ENCODE assay signal across 1 cellular context in the genomic region with DNA sequence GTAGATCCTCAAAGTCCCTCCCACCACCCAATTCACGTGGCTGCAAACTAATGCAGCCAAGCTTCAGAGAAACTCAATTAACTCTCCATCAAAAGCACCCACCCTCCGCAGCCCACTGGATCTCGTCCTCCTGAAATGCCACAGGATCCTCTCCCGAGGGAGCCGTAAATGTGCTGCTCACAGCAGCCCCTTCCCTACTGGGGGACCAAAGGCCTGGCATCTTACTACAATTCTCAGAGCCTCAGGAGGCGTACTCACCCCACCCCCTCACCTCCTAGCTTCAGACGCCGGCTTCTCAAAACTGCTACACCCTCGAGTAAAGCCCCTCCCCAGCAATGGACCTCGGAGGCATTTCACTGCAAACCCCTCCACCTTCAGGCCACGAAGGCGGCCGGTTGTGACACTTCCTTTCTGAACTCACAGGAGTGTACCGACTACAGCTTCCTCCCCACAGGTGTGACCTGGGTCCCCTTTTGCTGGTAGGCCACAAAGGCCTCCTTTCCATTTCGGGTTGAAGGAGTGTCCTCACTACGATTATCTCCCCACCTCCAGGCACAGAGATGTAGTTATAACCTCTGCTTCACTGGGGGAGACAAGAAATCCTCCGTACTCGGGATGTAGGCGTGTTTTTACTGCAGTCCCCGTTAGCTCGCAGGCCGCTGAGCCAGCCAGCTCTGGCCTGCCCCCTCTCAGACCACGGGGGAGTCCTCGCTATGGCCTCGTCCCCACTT.
TF ChIP-seq lines count a peak whose summit lies in the region.

No MANE protein-coding gene starts in this region.

TF ChIP-seq in K562, 482 proteins besides CTCF, POLR2A, EP300 and RAD21 (continued from another document and continues in another):
- TF ChIP-seq MLLT1 (IDR thresholded peaks at IDR 0.05), result 0 out of 4 replicates have a peak, but pooled peaks of 1 of the 2 experiments have one; percentile 27
- no peak for TF ChIP-seq ZBED1 (IDR thresholded peaks at IDR 0.05)
- TF ChIP-seq ARNT (IDR thresholded peaks at IDR 0.05), result peak in 1 of 2 experiments; percentile 38; a peak in 1 of 4 replicates
- no peak for TF ChIP-seq NR3C1 (CRISPR knock-in tag; IDR thresholded peaks at IDR 0.05)
- no peak for TF ChIP-seq GTF2F1 (IDR thresholded peaks at IDR 0.05; ENCODE audit: low read depth, low read length)
- TF ChIP-seq, protein P1, sequence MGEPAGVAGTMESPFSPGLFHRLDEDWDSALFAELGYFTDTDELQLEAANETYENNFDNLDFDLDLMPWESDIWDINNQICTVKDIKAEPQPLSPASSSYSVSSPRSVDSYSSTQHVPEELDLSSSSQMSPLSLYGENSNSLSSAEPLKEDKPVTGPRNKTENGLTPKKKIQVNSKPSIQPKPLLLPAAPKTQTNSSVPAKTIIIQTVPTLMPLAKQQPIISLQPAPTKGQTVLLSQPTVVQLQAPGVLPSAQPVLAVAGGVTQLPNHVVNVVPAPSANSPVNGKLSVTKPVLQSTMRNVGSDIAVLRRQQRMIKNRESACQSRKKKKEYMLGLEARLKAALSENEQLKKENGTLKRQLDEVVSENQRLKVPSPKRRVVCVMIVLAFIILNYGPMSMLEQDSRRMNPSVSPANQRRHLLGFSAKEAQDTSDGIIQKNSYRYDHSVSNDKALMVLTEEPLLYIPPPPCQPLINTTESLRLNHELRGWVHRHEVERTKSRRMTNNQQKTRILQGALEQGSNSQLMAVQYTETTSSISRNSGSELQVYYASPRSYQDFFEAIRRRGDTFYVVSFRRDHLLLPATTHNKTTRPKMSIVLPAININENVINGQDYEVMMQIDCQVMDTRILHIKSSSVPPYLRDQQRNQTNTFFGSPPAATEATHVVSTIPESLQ (CRISPR knock-in tag; IDR thresholded peaks at IDR 0.05), result 0 out of 2 replicates have a peak, but pooled peaks have one; percentile 2
- TF ChIP-seq ZNF311 (CRISPR knock-in tag; IDR thresholded peaks at IDR 0.05), result no peak
- peak; percentile 37; the same call in 1 of the 2 replicates for TF ChIP-seq SPI1 (IDR thresholded peaks at IDR 0.05; ENCODE audit: borderline replicate concordance, low read depth, low read length)
- TF ChIP-seq ETV5 (CRISPR knock-in tag; IDR thresholded peaks at IDR 0.05; ENCODE audit: low read depth), result peak; percentile 10; the same call in 1 of the 2 replicates
- TF ChIP-seq ASH1L (IDR thresholded peaks at IDR 0.05; ENCODE audit: borderline replicate concordance, low read depth, partially characterized antibody), result no peak
- TF ChIP-seq HCFC1 (IDR thresholded peaks at IDR 0.05; ENCODE audit: low read depth, low read length), result peak; percentile 9; the same call in 1 of the 2 replicates
- TF ChIP-seq POLR3A (IDR thresholded peaks at IDR 0.05; ENCODE audit: borderline replicate concordance, extremely low read depth, insufficient read depth, insufficient read length), result no peak
- TF ChIP-seq EGR1 (conservative IDR thresholded peaks at IDR 0.05), result peak; percentile 75
- TF ChIP-seq CEBPB (tag; IDR thresholded peaks at IDR 0.05), result no peak
- no peak for TF ChIP-seq NCOA4 (IDR thresholded peaks at IDR 0.05; ENCODE audit: partially characterized antibody)
- TF ChIP-seq, protein P2, sequence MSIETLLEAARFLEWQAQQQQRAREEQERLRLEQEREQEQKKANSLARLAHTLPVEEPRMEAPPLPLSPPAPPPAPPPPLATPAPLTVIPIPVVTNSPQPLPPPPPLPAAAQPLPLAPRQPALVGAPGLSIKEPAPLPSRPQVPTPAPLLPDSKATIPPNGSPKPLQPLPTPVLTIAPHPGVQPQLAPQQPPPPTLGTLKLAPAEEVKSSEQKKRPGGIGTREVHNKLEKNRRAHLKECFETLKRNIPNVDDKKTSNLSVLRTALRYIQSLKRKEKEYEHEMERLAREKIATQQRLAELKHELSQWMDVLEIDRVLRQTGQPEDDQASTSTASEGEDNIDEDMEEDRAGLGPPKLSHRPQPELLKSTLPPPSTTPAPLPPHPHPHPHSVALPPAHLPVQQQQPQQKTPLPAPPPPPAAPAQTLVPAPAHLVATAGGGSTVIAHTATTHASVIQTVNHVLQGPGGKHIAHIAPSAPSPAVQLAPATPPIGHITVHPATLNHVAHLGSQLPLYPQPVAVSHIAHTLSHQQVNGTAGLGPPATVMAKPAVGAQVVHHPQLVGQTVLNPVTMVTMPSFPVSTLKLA (conservative IDR thresholded peaks at IDR 0.05), result peak; percentile 59 to 75; a peak in 3 of 4 replicates
- TF ChIP-seq, protein P3, sequence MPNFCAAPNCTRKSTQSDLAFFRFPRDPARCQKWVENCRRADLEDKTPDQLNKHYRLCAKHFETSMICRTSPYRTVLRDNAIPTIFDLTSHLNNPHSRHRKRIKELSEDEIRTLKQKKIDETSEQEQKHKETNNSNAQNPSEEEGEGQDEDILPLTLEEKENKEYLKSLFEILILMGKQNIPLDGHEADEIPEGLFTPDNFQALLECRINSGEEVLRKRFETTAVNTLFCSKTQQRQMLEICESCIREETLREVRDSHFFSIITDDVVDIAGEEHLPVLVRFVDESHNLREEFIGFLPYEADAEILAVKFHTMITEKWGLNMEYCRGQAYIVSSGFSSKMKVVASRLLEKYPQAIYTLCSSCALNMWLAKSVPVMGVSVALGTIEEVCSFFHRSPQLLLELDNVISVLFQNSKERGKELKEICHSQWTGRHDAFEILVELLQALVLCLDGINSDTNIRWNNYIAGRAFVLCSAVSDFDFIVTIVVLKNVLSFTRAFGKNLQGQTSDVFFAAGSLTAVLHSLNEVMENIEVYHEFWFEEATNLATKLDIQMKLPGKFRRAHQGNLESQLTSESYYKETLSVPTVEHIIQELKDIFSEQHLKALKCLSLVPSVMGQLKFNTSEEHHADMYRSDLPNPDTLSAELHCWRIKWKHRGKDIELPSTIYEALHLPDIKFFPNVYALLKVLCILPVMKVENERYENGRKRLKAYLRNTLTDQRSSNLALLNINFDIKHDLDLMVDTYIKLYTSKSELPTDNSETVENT (CRISPR knock-in tag; IDR thresholded peaks at IDR 0.05), result no peak
- no peak for TF ChIP-seq SMARCB1 (IDR thresholded peaks at IDR 0.05; ENCODE audit: insufficient read length, low read depth)
- TF ChIP-seq, protein P4, sequence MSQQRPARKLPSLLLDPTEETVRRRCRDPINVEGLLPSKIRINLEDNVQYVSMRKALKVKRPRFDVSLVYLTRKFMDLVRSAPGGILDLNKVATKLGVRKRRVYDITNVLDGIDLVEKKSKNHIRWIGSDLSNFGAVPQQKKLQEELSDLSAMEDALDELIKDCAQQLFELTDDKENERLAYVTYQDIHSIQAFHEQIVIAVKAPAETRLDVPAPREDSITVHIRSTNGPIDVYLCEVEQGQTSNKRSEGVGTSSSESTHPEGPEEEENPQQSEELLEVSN (IDR thresholded peaks at IDR 0.05; ENCODE audit: borderline replicate concordance in 1 of 2, extremely low read depth in 1 of 2, insufficient read depth in 1 of 2, insufficient read length in 1 of 2, low read depth in 1 of 2, low read length in 1 of 2, poor library complexity in 1 of 2, severe bottlenecking in 1 of 2), result peak in 1 of 2 experiments; percentile 40
- TF ChIP-seq CBX1 (IDR thresholded peaks at IDR 0.05; ENCODE audit: low read depth), result no peak
- TF ChIP-seq ZBTB1 (CRISPR knock-in tag; IDR thresholded peaks at IDR 0.05; ENCODE audit: borderline replicate concordance, low read depth), result peak; percentile 73; the same call in 1 of the 2 replicates
- peak; percentile 53 for TF ChIP-seq KDM5B (IDR thresholded peaks at IDR 0.05; ENCODE audit: insufficient replicate concordance, low read depth, low read length)
- TF ChIP-seq LCOR (CRISPR knock-in tag; IDR thresholded peaks at IDR 0.05), result no peak
- TF ChIP-seq ZKSCAN1 (IDR thresholded peaks at IDR 0.05; ENCODE audit: low read depth, low read length), result peak; percentile 25; the same call in 1 of the 2 replicates
- peak; percentile 68 for TF ChIP-seq HDAC2 (IDR thresholded peaks at IDR 0.05)
- TF ChIP-seq HOXB6 (CRISPR knock-in tag; IDR thresholded peaks at IDR 0.05; ENCODE audit: borderline replicate concordance), result no peak
- TF ChIP-seq BRD9 (IDR thresholded peaks at IDR 0.05; ENCODE audit: low read depth, partially characterized antibody), result peak; percentile 17
- TF ChIP-seq ZNF77 (CRISPR knock-in tag; IDR thresholded peaks at IDR 0.05), result no peak
- TF ChIP-seq ZNF592 (IDR thresholded peaks at IDR 0.05), result no peak
- TF ChIP-seq NONO (IDR thresholded peaks at IDR 0.05; ENCODE audit: low read depth in 2 of 2, low read length in 1 of 2), result no peak
